ENCODE assay signal across 18 cellular contexts in the genomic region with DNA sequence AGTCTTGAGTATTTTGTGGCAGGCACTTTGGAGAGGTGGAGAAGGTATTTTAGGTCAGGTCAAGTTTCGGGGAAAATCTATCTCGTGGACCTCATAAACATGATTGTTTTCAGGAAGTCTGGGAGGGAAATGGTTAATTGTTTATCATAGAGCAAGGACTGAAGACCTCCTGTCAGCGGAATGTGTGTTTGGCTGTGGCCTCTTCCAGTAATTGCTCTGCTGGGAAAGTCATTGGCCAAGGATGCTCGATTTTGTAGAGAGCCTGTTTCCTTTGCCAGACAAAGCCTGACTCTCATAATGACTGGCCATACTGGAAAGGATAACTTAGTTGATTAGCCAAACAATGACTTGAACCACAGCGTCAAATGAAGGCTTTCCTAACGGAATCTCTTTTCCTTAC. TPM values are rescaled to one million over a fixed set of nuclear protein-coding genes. Genes with fewer than 3 reads are reported as not detected.
A peak's percentile ranks its signal among the peaks of the same experiment; 100 is the strongest.
DNase-seq lines count a peak whose midpoint lies in the region; ATAC-seq and TF ChIP-seq lines count a peak whose summit lies in the region.
"Had no signal": no experiment of that assay in that cellular context is flagged by ENCODE, and none has a peak within 500 bp of the region (broad histone marks: within the 10 kb centered on the region; RNA-seq: fewer than 3 reads in every experiment).

No MANE protein-coding gene starts in this region.

- H3K9me3 Mint-ChIP-seq in activated CD4-positive, alpha-beta memory T cell treated with anti-CD3 and anti-CD28 coated beads for 36 hours = no peaks in the 10 kb centered on the region
- H3K9me3 Mint-ChIP-seq in activated CD4-positive, alpha-beta memory T cell treated with anti-CD3 and anti-CD28 coated beads, Interleukin-2, amount 10 ng/mL, durations not matched to agents 7 days and 5 days = no peaks in the 10 kb centered on the region
- H3K9me3 Mint-ChIP-seq: activated naive CD8-positive, alpha-beta T cell treated with anti-CD3 and anti-CD28 coated beads, Interleukin-2, amount 50 U/mL, for 24 hours; immature natural killer cell; T-helper 1 cell treated with Interleukin-12 subunit alpha and Interleukin-12 subunit beta and Interleukin-4 antibody, amounts not matched to agents 30 μg/mL and 1 μg/mL, for 36 hours had no signal

- H3K27ac Mint-ChIP-seq in activated CD4-positive, alpha-beta memory T cell treated with anti-CD3 and anti-CD28 coated beads for 36 hours = peak overlapping the region; percentile 50
- no peak overlapping the region for H3K27ac Mint-ChIP-seq in activated CD4-positive, alpha-beta memory T cell treated with anti-CD3 and anti-CD28 coated beads, Interleukin-2, amount 10 ng/mL, durations not matched to agents 7 days and 5 days
- H3K27ac Mint-ChIP-seq: activated naive CD8-positive, alpha-beta T cell treated with anti-CD3 and anti-CD28 coated beads, Interleukin-2, amount 50 U/mL, for 24 hours; immature natural killer cell; T-helper 1 cell treated with Interleukin-12 subunit alpha and Interleukin-12 subunit beta and Interleukin-4 antibody, amounts not matched to agents 30 μg/mL and 1 μg/mL, for 36 hours had no signal

- no peak overlapping the region for H3K4me3 Mint-ChIP-seq in activated CD4-positive, alpha-beta memory T cell treated with anti-CD3 and anti-CD28 coated beads for 36 hours
- no peak overlapping the region for H3K4me3 Mint-ChIP-seq in activated CD4-positive, alpha-beta memory T cell treated with anti-CD3 and anti-CD28 coated beads, Interleukin-2, amount 10 ng/mL, durations not matched to agents 7 days and 5 days
- H3K4me3 Mint-ChIP-seq: activated naive CD8-positive, alpha-beta T cell treated with anti-CD3 and anti-CD28 coated beads, Interleukin-2, amount 50 U/mL, for 24 hours; immature natural killer cell; T-helper 1 cell treated with Interleukin-12 subunit alpha and Interleukin-12 subunit beta and Interleukin-4 antibody, amounts not matched to agents 30 μg/mL and 1 μg/mL, for 36 hours had no signal

- H3K27me3 Mint-ChIP-seq in activated CD4-positive, alpha-beta memory T cell treated with anti-CD3 and anti-CD28 coated beads for 36 hours = peaks cover 2% of the 10 kb centered on the region
- peaks cover 2% of the 10 kb centered on the region for H3K27me3 Mint-ChIP-seq in activated CD4-positive, alpha-beta memory T cell treated with anti-CD3 and anti-CD28 coated beads, Interleukin-2, amount 10 ng/mL, durations not matched to agents 7 days and 5 days

- 46 to 52% methylated on average over 6 of the region's 6 CpGs for WGBS in upper lobe of left lung, 2 donors

- H3K4me2 ChIP-seq in fibroblast of lung (ENCODE audit: extremely low read depth, insufficient read depth, low read length) = no peak overlapping the region

- TF ChIP-seq POLR2A in upper lobe of left lung (IDR thresholded peaks at IDR 0.05) = no peak

- POLR2A ChIA-PET in activated CD4-positive, alpha-beta memory T cell treated with anti-CD3 and anti-CD28 coated beads for 36 hours (lab: Charles Lee) = no interaction called here
- POLR2A ChIA-PET in activated CD4-positive, alpha-beta memory T cell treated with anti-CD3 and anti-CD28 coated beads, Interleukin-2, amount 10 ng/mL, durations not matched to agents 7 days and 5 days (lab: Charles Lee) = no interaction called here

- no peak for DNase-seq in activated CD4-positive, alpha-beta memory T cell treated with anti-CD3 and anti-CD28 coated beads for 36 hours
- DNase-seq in activated CD4-positive, alpha-beta memory T cell treated with anti-CD3 and anti-CD28 coated beads, Interleukin-2, amount 10 ng/mL, durations not matched to agents 7 days and 5 days = no peak
- peak; percentile 45 to 77 for DNase-seq in fibroblast of lung (ENCODE audit: low read depth in 2 of 2)
- peak; percentile 37 to 69 for DNase-seq in lung microvascular endothelial cell (ENCODE audit: low read depth in 2 of 2)
- no peak for DNase-seq in upper lobe of left lung
- DNase-seq in DMS53 (lab: John Stamatoyannopoulos, UW) = no peak
- DNase-seq in NCI-H187 treated with DMSO at 0.1 percent for 48 hours (lab: John Stamatoyannopoulos, UW) = no peak
- DNase-seq in activated effector memory CD4-positive, alpha-beta T cell treated with anti-CD3 and anti-CD28 coated beads, Interleukin-2, amount 50 U/mL, for 16 hours = no peak
- DNase-seq: activated naive CD8-positive, alpha-beta T cell treated with anti-CD3 and anti-CD28 coated beads, Interleukin-2, amount 50 U/mL, for 24 hours; activated T-cell treated with anti-CD3 and anti-CD28 coated beads, Interleukin-2, amount 50 U/mL, for 1 hour; foreskin melanocyte; immature natural killer cell; NCI-H2081 treated with DMSO at 0.1 percent for 48 hours; NCI-H774 had no signal

- H2AFZ ChIP-seq in fibroblast of lung (ENCODE audit: low read length) = no peak overlapping the region

- H3K27me3 ChIP-seq in fibroblast of lung (ENCODE audit: control insufficient read depth, insufficient read depth, low read length) (no peaks in the 10 kb centered on the region), upper lobe of left lung (no peaks in the 10 kb centered on the region)

- no peaks in the 10 kb centered on the region for H4K20me1 ChIP-seq in fibroblast of lung (ENCODE audit: control insufficient read depth, extremely low read depth, insufficient read depth, low read length)

- H3K9ac ChIP-seq in fibroblast of lung (ENCODE audit: insufficient read depth, low read length) = no peak overlapping the region

- H3K9me3 ChIP-seq in fibroblast of lung (ENCODE audit: control insufficient read depth, insufficient read depth, low read depth, low read length) = no peaks in the 10 kb centered on the region
- H3K9me3 ChIP-seq in upper lobe of left lung = no peaks in the 10 kb centered on the region

- H3K4me3 ChIP-seq in fibroblast of lung (replicated peaks in 1 of 4; ENCODE audit: control extremely low read depth in 1 of 4, insufficient read depth in 1 of 4, low read depth in 3 of 4, low read length in 4 of 4) (no peak overlapping the region), upper lobe of left lung (no peak overlapping the region)

- peak in 1 of 2 donors; percentile 69 for ATAC-seq in upper lobe of left lung (ENCODE audit: low FRiP score in 2 of 2)
- ATAC-seq: activated naive CD8-positive, alpha-beta T cell treated with anti-CD3 and anti-CD28 coated beads, Interleukin-2, amount 50 U/mL, for 24 hours had no signal

- peak in 1 of 4 donors; percentile 70 for TF ChIP-seq EP300 in upper lobe of left lung (IDR thresholded peaks at IDR 0.05)

- peaks cover 74% of the 10 kb centered on the region for H3K4me1 Mint-ChIP-seq in activated CD4-positive, alpha-beta memory T cell treated with anti-CD3 and anti-CD28 coated beads for 36 hours (ENCODE audit: low read depth)
- peaks cover 17% of the 10 kb centered on the region for H3K4me1 Mint-ChIP-seq in activated CD4-positive, alpha-beta memory T cell treated with anti-CD3 and anti-CD28 coated beads, Interleukin-2, amount 10 ng/mL, durations not matched to agents 7 days and 5 days
- H3K4me1 Mint-ChIP-seq: immature natural killer cell had no signal

- H3K36me3 ChIP-seq in fibroblast of lung (ENCODE audit: control insufficient read depth, insufficient read depth, low read length) (no peaks in the 10 kb centered on the region), upper lobe of left lung (peaks cover 0 to 3% (median 0%) of the 10 kb centered on the region in 4 donors)

- peak overlapping the region; percentile 37 for H3K27ac ChIP-seq in fibroblast of lung (ENCODE audit: insufficient read depth, low read length)
- peak overlapping the region; percentile 12 to 65 (median 32) for H3K27ac ChIP-seq in upper lobe of left lung
- H3K27ac ChIP-seq: RWPE1 had no signal

- no peaks in the 10 kb centered on the region for H3K79me2 ChIP-seq in fibroblast of lung (ENCODE audit: control insufficient read depth, insufficient read depth, low read length)

- no peak for TF ChIP-seq CTCF in fibroblast of lung (conservative IDR thresholded peaks at IDR 0.05 in 1 of 2, IDR thresholded peaks at IDR 0.05 in 1 of 2; ENCODE audit: low read depth in 1 of 2, low read length in 2 of 2)
- no peak for TF ChIP-seq CTCF in upper lobe of left lung (IDR thresholded peaks at IDR 0.05)

- H3K4me1 ChIP-seq in fibroblast of lung (ENCODE audit: control insufficient read depth, extremely low read depth, insufficient read depth, low read length) (peaks cover 4% of the 10 kb centered on the region), upper lobe of left lung (peaks cover 15 to 32% (median 21%) of the 10 kb centered on the region in 4 donors)

- intact Hi-C loops in activated CD4-positive, alpha-beta memory T cell treated with anti-CD3 and anti-CD28 coated beads for 36 hours (cut with micrococcal nuclease) = loop anchor here (2.0 to 5.0 kb wide), 3 partner anchors 61 to 421 kb away; partner anchors contain the start of gene IL18R1

- H3K36me3 Mint-ChIP-seq in activated CD4-positive, alpha-beta memory T cell treated with anti-CD3 and anti-CD28 coated beads for 36 hours = peaks cover 33% of the 10 kb centered on the region
- H3K36me3 Mint-ChIP-seq in activated CD4-positive, alpha-beta memory T cell treated with anti-CD3 and anti-CD28 coated beads, Interleukin-2, amount 10 ng/mL, durations not matched to agents 7 days and 5 days (ENCODE audit: low read depth) = no peaks in the 10 kb centered on the region
- H3K36me3 Mint-ChIP-seq: immature natural killer cell had no signal

- CTCF ChIA-PET in activated CD4-positive, alpha-beta memory T cell treated with anti-CD3 and anti-CD28 coated beads for 36 hours (lab: Charles Lee) = interaction anchor here (0.7 to 2.6 kb wide), 7 partner anchors 12 to 218 kb away, joined by 3 to 117 read pairs (median 5); partner anchors contain the start of gene IL1R1
- CTCF ChIA-PET in activated CD4-positive, alpha-beta memory T cell treated with anti-CD3 and anti-CD28 coated beads, Interleukin-2, amount 10 ng/mL, durations not matched to agents 7 days and 5 days (lab: Charles Lee) = interaction anchor here (0.7 to 3.0 kb wide), 3 partner anchors 15 to 297 kb away, joined by 3 to 31 read pairs (median 4); no protein-coding TSS in a partner anchor

RNA-seq across cellular contexts. Expression of gene IL1R2, which starts 30.0 kb away (rescaled TPM):
- 10 to 100 TPM; 35.6 to 36.2 TPM for total RNA-seq in activated CD4-positive, alpha-beta memory T cell treated with anti-CD3 and anti-CD28 coated beads for 36 hours
- under 1 TPM; 0.81 to 0.88 TPM for total RNA-seq in activated CD4-positive, alpha-beta memory T cell treated with anti-CD3 and anti-CD28 coated beads, Interleukin-2, amount 10 ng/mL, durations not matched to agents 7 days and 5 days
- total RNA-seq in fibroblast of lung (0.17 and 1.0 TPM in 2 replicates), lung microvascular endothelial cell (0.20 and 0.22 TPM in 2 replicates), upper lobe of left lung (10 to 100 TPM; 24.7 to 84.8 (median 60.0) TPM)
- polyA plus RNA-seq in fibroblast of lung = 0.20 and 0.51 TPM in 2 replicates
- polyA plus RNA-seq in fibroblast of lung (2012) = 0.23 and 0.27 TPM in 2 replicates
- not detected in 2 replicates for polyA minus RNA-seq in fibroblast of lung (ENCODE audit: low replicate concordance)
- total RNA-seq: A172, myocyte had no signal

Comparison
In these comparisons a context has a peak if more than half of its experiments do, and no peak if none do; other contexts are left out.
1. RNA of gene IL1R2, which starts 30.0 kb away (total RNA-seq): 24.7 to 84.8 TPM in upper lobe of left lung and 35.6 to 36.2 TPM in activated CD4-positive, alpha-beta memory T cell treated with anti-CD3 and anti-CD28 coated beads for 36 hours; 0.81 to 0.88 TPM in activated CD4-positive, alpha-beta memory T cell treated with anti-CD3 and anti-CD28 coated beads, Interleukin-2, amount 10 ng/mL, durations not matched to agents 7 days and 5 days, 0.20 to 0.22 TPM in lung microvascular endothelial cell and 0.17 to 1.0 TPM in fibroblast of lung; every median in the first group is over 10 times any median in the second.
2. DNase-seq: peak in fibroblast of lung (2 of 2) and lung microvascular endothelial cell (2 of 2); none in activated CD4-positive, alpha-beta memory T cell treated with anti-CD3 and anti-CD28 coated beads for 36 hours (single experiment), activated CD4-positive, alpha-beta memory T cell treated with anti-CD3 and anti-CD28 coated beads, Interleukin-2, amount 10 ng/mL, durations not matched to agents 7 days and 5 days (single experiment), upper lobe of left lung (0 of 2), DMS53 (single experiment), NCI-H187 treated with DMSO at 0.1 percent for 48 hours (single experiment) and activated effector memory CD4-positive, alpha-beta T cell treated with anti-CD3 and anti-CD28 coated beads, Interleukin-2, amount 50 U/mL, for 16 hours (single experiment).